In the genomic region with DNA sequence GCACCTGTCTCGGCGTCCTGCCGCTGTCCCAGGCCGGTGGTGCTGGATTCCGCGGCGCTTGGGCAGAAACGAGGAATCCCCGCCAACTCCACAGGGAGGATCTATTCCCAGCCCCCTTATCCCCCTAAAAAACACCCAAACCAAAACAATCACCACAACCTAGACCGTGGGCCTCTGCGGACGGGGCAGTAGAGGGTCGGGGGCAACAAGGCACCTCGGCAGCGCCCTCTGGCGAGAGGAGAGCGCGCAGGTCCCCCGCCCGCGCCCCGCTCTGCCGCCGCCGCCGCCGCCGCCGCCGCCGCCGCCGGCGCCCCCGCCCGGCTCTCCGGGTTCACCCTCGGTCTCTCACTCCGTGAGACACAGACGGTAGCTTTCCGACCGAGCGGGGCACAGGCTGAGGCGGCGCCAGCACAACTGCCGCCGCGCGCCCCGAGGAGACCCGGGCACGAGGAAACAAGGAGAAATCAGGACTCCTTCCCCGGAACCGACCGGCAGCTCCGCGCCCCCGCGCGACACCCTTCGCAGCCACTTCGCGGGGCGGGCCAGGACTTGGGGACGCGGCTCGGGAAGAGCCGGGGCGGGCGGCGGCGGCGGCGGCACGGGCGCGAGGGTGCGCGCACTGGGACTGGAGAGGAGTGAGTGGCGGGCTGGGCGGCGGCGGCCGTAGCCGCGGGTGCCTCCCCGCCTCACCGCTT, we compare ENCODE assay signal across 8 cellular contexts. TPM values are rescaled to one million over a fixed set of nuclear protein-coding genes. Genes with fewer than 3 reads are reported as not detected.
DNase-seq lines count a peak whose midpoint lies in the region; ATAC-seq and TF ChIP-seq lines count a peak whose summit lies in the region.

TSS of gene SLC35F1 (plus strand) at position 360 of the 695 bp plus-strand sequence.

- peak within 1 kb of the TSS; percentile 21 for H3K4me3 ChIP-seq in GM12864 (ENCODE audit: low read depth, low read length)
- H3K4me3 ChIP-seq in KMS-11 (IDR thresholded peaks at IDR 0.05; ENCODE audit: insufficient read depth, low read depth, low read length), result no peak within 1 kb of the TSS
- H3K4me3 ChIP-seq in muscle layer of colon (ENCODE audit: low read depth in 1 of 2, low read length in 2 of 2), result peak within 1 kb of the TSS; percentile 45 to 61
- peak within 1 kb of the TSS; percentile 70 for H3K4me3 ChIP-seq in thoracic aorta

- no peak for TF ChIP-seq POLR2A in erythroblast (IDR thresholded peaks at IDR 0.05; ENCODE audit: low read length)

- H3K27me3 ChIP-seq in KMS-11 (ENCODE audit: insufficient read depth, low read depth) (no peaks in the 10 kb centered on the region), muscle layer of colon (ENCODE audit: control insufficient read depth in 1 of 2, insufficient read depth in 2 of 2, low read length in 2 of 2) (peaks cover 11 to 34% of the 10 kb centered on the region in 2 donors), thoracic aorta (replicated peaks; ENCODE audit: insufficient read depth) (no peaks in the 10 kb centered on the region)

- H3K4me2 ChIP-seq in KMS-11, result peak within 1 kb of the TSS; percentile 83

- ATAC-seq in GM21576 (IDR thresholded peaks at IDR 0.05; ENCODE audit: unreplicated experiment) (peak; percentile 66), thoracic aorta (ENCODE audit: insufficient number of reproducible peaks, low FRiP score, low read depth) (no peak)

- H3K27ac ChIP-seq in KMS-11, result no peak within 1 kb of the TSS
- H3K27ac ChIP-seq in muscle layer of colon (ENCODE audit: low read depth, low read length), result peak within 1 kb of the TSS; percentile 20
- no peak within 1 kb of the TSS for H3K27ac ChIP-seq in thoracic aorta

- H3K36me3 ChIP-seq in KMS-11 (ENCODE audit: insufficient read depth), result no peaks in the 10 kb centered on the region
- no peaks in the 10 kb centered on the region for H3K36me3 ChIP-seq in muscle layer of colon (ENCODE audit: insufficient read depth, low read length)
- H3K36me3 ChIP-seq in thoracic aorta, result no peaks in the 10 kb centered on the region

- H3K4me1 ChIP-seq in KMS-11 (ENCODE audit: low read depth, poor library complexity, severe bottlenecking) (peaks cover 5% of the 10 kb centered on the region), muscle layer of colon (ENCODE audit: insufficient read depth, low read length) (no peaks in the 10 kb centered on the region), thoracic aorta (ENCODE audit: control insufficient read depth in 1 of 2, low read depth in 2 of 2) (peaks cover 7 to 19% of the 10 kb centered on the region in 2 donors)

- no peak within 1 kb of the TSS for H3K9ac ChIP-seq in KMS-11
- no peak within 1 kb of the TSS for H3K9ac ChIP-seq in muscle layer of colon (ENCODE audit: low read length)

- peak within 1 kb of the TSS; percentile 71 for H2AFZ ChIP-seq in KMS-11 (ENCODE audit: low read depth)

- DNase-seq in GM12864 (ENCODE audit: low read depth), result no peak
- DNase-seq in activated CD4-positive, alpha-beta T cell treated with anti-CD3 and anti-CD28 coated beads for 48 hours, result peak; percentile 53
- peak; percentile 29 to 36 for DNase-seq in erythroblast (lab: John Stamatoyannopoulos, UW)
- no peak for DNase-seq in thoracic aorta (ENCODE audit: low spot score)
- DNase-seq in epidermal melanocyte (ENCODE audit: insufficient read length, low spot score), result no peak

- no peaks in the 10 kb centered on the region for H3K79me2 ChIP-seq in KMS-11 (ENCODE audit: insufficient read depth, low read depth)

- no peaks in the 10 kb centered on the region for H4K20me1 ChIP-seq in KMS-11 (ENCODE audit: insufficient read depth)

- peak; percentile 54 for TF ChIP-seq CTCF in GM12864 (IDR thresholded peaks at IDR 0.05; ENCODE audit: low read depth, low read length, missing control alignments)
- peak; percentile 50 for TF ChIP-seq CTCF in KMS-11 (conservative IDR thresholded peaks at IDR 0.05; ENCODE audit: low read depth, low read length)
- no peak for TF ChIP-seq CTCF in thoracic aorta (IDR thresholded peaks at IDR 0.05)

- H3K9me3 ChIP-seq in muscle layer of colon (ENCODE audit: low read length) (no peaks in the 10 kb centered on the region), thoracic aorta (no peaks in the 10 kb centered on the region)

RNA-seq across cellular contexts. Expression of gene SLC35F1, which starts in this region (rescaled TPM):
- total RNA-seq in thoracic aorta, result 1 to 10 TPM in 1 of 2 donors, under 1 TPM in 1; 0.81 to 3.0 TPM

Comparison
In these comparisons a context has a peak if more than half of its experiments do, and no peak if none do; other contexts are left out.
1. DNase-seq: peak in activated CD4-positive, alpha-beta T cell treated with anti-CD3 and anti-CD28 coated beads for 48 hours (single experiment) and erythroblast (2 of 2); none in GM12864 (single experiment), thoracic aorta (single experiment) and epidermal melanocyte (single experiment).